9 cellular contexts compared by ENCODE assay signal in genomic region chr11:65611758-65612603, GRCh38. TPM values are rescaled to one million over a fixed set of nuclear protein-coding genes. Genes with fewer than 3 reads are reported as not detected.
DNase-seq lines count a peak whose midpoint lies in the region; ATAC-seq and TF ChIP-seq lines count a peak whose summit lies in the region.
"Had no signal": no experiment of that assay in that cellular context is flagged by ENCODE, and none has a peak within 500 bp of the region (broad histone marks: within the 10 kb centered on the region; RNA-seq: fewer than 3 reads in every experiment).

No MANE protein-coding gene starts in this region.

- H3K4me3 Mint-ChIP-seq in Caco-2 (ENCODE audit: unreplicated experiment), result peak overlapping the region; percentile 96

- H3K27ac ChIP-seq in SU-DHL-6 (ENCODE audit: low read depth, low read length) (no peak overlapping the region), esophagus squamous epithelium (peak overlapping the region; percentile 96 to 98 (median 98)), psoas muscle (peak overlapping the region; percentile 89), foreskin keratinocyte (no peak overlapping the region)

- peaks cover 17% of the 10 kb centered on the region for H3K79me2 ChIP-seq in SU-DHL-6 (ENCODE audit: insufficient read depth, low read length)

- no TSS peak for BruUV-seq in Caco-2 (replicated peaks; lab: Mats Ljungman, UMichigan)

- H3K27me3 Mint-ChIP-seq in Caco-2 (ENCODE audit: insufficient read depth, unreplicated experiment), result no peaks in the 10 kb centered on the region

- H3K9ac ChIP-seq in SU-DHL-6 (ENCODE audit: low read length), result no peak overlapping the region

- no peaks in the 10 kb centered on the region for H3F3A ChIP-seq in SU-DHL-6 (ENCODE audit: insufficient read depth)

- peak overlapping the region; percentile 72 for H3K27ac Mint-ChIP-seq in Caco-2 (ENCODE audit: unreplicated experiment)

- ATAC-seq in psoas muscle (no peak), foreskin keratinocyte (no peak)
- ATAC-seq: sciatic nerve had no signal

- H3K4me3 ChIP-seq in Caco-2 (ENCODE audit: low read depth, low read length) (no peak overlapping the region), SU-DHL-6 (ENCODE audit: insufficient read depth, low read length, poor library complexity, severe bottlenecking) (no peak overlapping the region), esophagus squamous epithelium (peak overlapping the region; percentile 70 to 99 (median 87)), psoas muscle (peak overlapping the region; percentile 97), H7 (ENCODE audit: insufficient read depth, low read depth, low read length) (no peak overlapping the region)

- POLR2A ChIA-PET in Caco-2 (lab: Charles Lee), result interaction anchor here (0.7 kb wide), 1 partner anchor 40 kb away, joined by 3 read pairs; the partner anchor contains the start of gene FAM89B

- CTCF ChIA-PET in Caco-2 (lab: Charles Lee), result interaction anchor here (1.0 kb wide), 1 partner anchor 17 kb away, joined by 3 read pairs; no protein-coding TSS in a partner anchor

- H3K27me3 ChIP-seq in Caco-2 (replicated peaks; ENCODE audit: control insufficient read depth, insufficient read depth, low read length) (no peaks in the 10 kb centered on the region), SU-DHL-6 (ENCODE audit: low read length) (no peaks in the 10 kb centered on the region), esophagus squamous epithelium (no peaks in the 10 kb centered on the region), psoas muscle (ENCODE audit: insufficient read depth in 3 of 3, low read length in 2 of 3) (no peaks in the 10 kb centered on the region), foreskin keratinocyte (no peaks in the 10 kb centered on the region), H7 (ENCODE audit: control insufficient read depth, insufficient read depth, low read length) (no peaks in the 10 kb centered on the region; the same call in 1 of the 2 replicates)

- H3K36me3 ChIP-seq in Caco-2 (ENCODE audit: control insufficient read depth, insufficient read depth, low read length), result peaks cover 7% of the 10 kb centered on the region
- H3K36me3 ChIP-seq in SU-DHL-6 (ENCODE audit: low read length), result no peaks in the 10 kb centered on the region
- peaks cover 0 to 58% (median 0%) of the 10 kb centered on the region in 3 donors for H3K36me3 ChIP-seq in esophagus squamous epithelium
- peaks cover 0 to 18% of the 10 kb centered on the region in 2 donors for H3K36me3 ChIP-seq in psoas muscle (ENCODE audit: insufficient read depth in 1 of 2, low read depth in 1 of 2)
- peaks cover 1% of the 10 kb centered on the region for H3K36me3 ChIP-seq in H7 (replicated peaks; ENCODE audit: control insufficient read depth, insufficient read depth, low read length)

- peaks cover 30% of the 10 kb centered on the region for H3K4me1 Mint-ChIP-seq in Caco-2 (ENCODE audit: low read depth, unreplicated experiment)

- peaks cover 25% of the 10 kb centered on the region for H3K4me1 ChIP-seq in Caco-2
- H3K4me1 ChIP-seq in esophagus squamous epithelium, result peaks cover 51 to 77% (median 58%) of the 10 kb centered on the region in 3 donors
- peaks cover 44% of the 10 kb centered on the region for H3K4me1 ChIP-seq in psoas muscle
- no peaks in the 10 kb centered on the region for H3K4me1 ChIP-seq in foreskin keratinocyte

- TF ChIP-seq CTCF in Caco-2 (IDR thresholded peaks at IDR 0.05; ENCODE audit: insufficient read depth in 1 of 2, low read depth in 1 of 2, low read length in 1 of 2, severe bottlenecking in 1 of 2, unreplicated experiment in 1 of 2) (no peak), SU-DHL-6 (IDR thresholded peaks at IDR 0.05; ENCODE audit: insufficient read depth, low read length, poor library complexity, severe bottlenecking) (no peak), esophagus squamous epithelium (IDR thresholded peaks at IDR 0.05) (no peak), psoas muscle (IDR thresholded peaks at IDR 0.05) (no peak), foreskin keratinocyte (conservative IDR thresholded peaks at IDR 0.05) (no peak)

- H3K4me2 ChIP-seq in SU-DHL-6 (ENCODE audit: low read depth, low read length, poor library complexity, severe bottlenecking), result peak overlapping the region; percentile 78

- no peak for DNase-seq in Caco-2
- DNase-seq in esophagus squamous epithelium (lab: John Stamatoyannopoulos, UW), result no peak
- DNase-seq in psoas muscle, result no peak
- DNase-seq in foreskin keratinocyte, result no peak
- no peak for DNase-seq in H7
- no peak for DNase-seq in activated effector memory CD4-positive, alpha-beta T cell treated with Interleukin-2 at 50 U/mL for 16 hours
- DNase-seq in GM03348 (ENCODE audit: low spot score), result no peak

- peaks cover 59% of the 10 kb centered on the region for H3K36me3 Mint-ChIP-seq in Caco-2 (ENCODE audit: insufficient read depth, unreplicated experiment)

- intact Hi-C loops in Caco-2 (cut with micrococcal nuclease; ENCODE audit: unreplicated experiment), result no loop called here
- intact Hi-C loops in esophagus squamous epithelium (cut with DNase I), result loop anchor here (10.0 kb wide), 1 partner anchor 67 kb away; no protein-coding TSS in a partner anchor
- intact Hi-C loops in psoas muscle (cut with DNase I), result loop anchor here in 1 of 2 donors (5.0 kb wide), 1 partner anchor 40 kb away; the partner anchor contains the start of genes FAM89B and ZNRD2

- no peak for TF ChIP-seq POLR2A in esophagus squamous epithelium (IDR thresholded peaks at IDR 0.05)

- no peaks in the 10 kb centered on the region for H3K9me2 ChIP-seq in SU-DHL-6 (replicated peaks; ENCODE audit: insufficient read depth, low read length)

- 20 to 52% methylated on average over 2 to 7 of the region's 12 CpGs for whole genome bisulfite sequencing in esophagus squamous epithelium, 2 donors
- 58 to 72% (median 69%) methylated on average over 12 of the region's 12 CpGs for WGBS in psoas muscle, 3 donors

- H3K9me3 ChIP-seq in Caco-2 (no peaks in the 10 kb centered on the region), SU-DHL-6 (ENCODE audit: insufficient read depth, low read length) (no peaks in the 10 kb centered on the region), esophagus squamous epithelium (no peaks in the 10 kb centered on the region), psoas muscle (no peaks in the 10 kb centered on the region)

- H2AFZ ChIP-seq in SU-DHL-6 (ENCODE audit: low read depth, low read length, severe bottlenecking), result no peak overlapping the region

- no peaks in the 10 kb centered on the region; the same call in 1 of the 2 replicates for H4K20me1 ChIP-seq in SU-DHL-6 (ENCODE audit: low read depth, low read length)

- H3K9me3 Mint-ChIP-seq in Caco-2 (ENCODE audit: unreplicated experiment), result no peaks in the 10 kb centered on the region

RNA-seq across cellular contexts. Expression of gene MAP3K11, which starts 2.0 kb away (rescaled TPM):
- total RNA-seq in Caco-2 (2022), result 80.5 and 89.2 TPM in 2 replicates
- total RNA-seq in esophagus squamous epithelium, result 10 to 100 TPM; 27.5 to 33.0 (median 30.4) TPM
- total RNA-seq in psoas muscle, result 10 to 100 TPM; 14.5 to 18.8 (median 16.8) TPM
- 10 to 100 TPM in 2 of 3 donors, 1 to 10 TPM in 1; 8.8 to 13.9 (median 10.7) TPM for polyA plus RNA-seq in psoas muscle
- 22.9 and 25.7 TPM in 2 replicates for total RNA-seq in foreskin keratinocyte
- polyA plus RNA-seq in foreskin keratinocyte, result 23.9 and 28.3 TPM in 2 replicates
- 30.1 and 33.2 TPM in 2 replicates for total RNA-seq in H7 (2014; rRNA removed; shearing (Covaris generic))

RNA-seq across cellular contexts. Expression of gene PCNX3, which starts 3.6 kb away (rescaled TPM):
- total RNA-seq in Caco-2 (2022) (52.7 and 52.8 TPM in 2 replicates), esophagus squamous epithelium (10 to 100 TPM; 24.0 to 40.0 (median 30.9) TPM), psoas muscle (10 to 100 TPM in 1 of 4 donors, 1 to 10 TPM in 3; 8.9 to 10.8 (median 9.7) TPM), foreskin keratinocyte (30.0 and 30.3 TPM in 2 replicates)
- polyA plus RNA-seq in psoas muscle (10 to 100 TPM in 2 of 3 donors, 1 to 10 TPM in 1; 6.5 to 15.5 (median 11.4) TPM), foreskin keratinocyte (23.5 and 24.1 TPM in 2 replicates)
- 21.7 and 25.9 TPM in 2 replicates for total RNA-seq in H7 (2014; rRNA removed; shearing (Covaris generic))

RNA-seq across cellular contexts. Expression of gene KCNK7, which starts 16.4 kb away (rescaled TPM):
- total RNA-seq in Caco-2 (2022) (0.39 and 0.49 TPM in 2 replicates), esophagus squamous epithelium (10 to 100 TPM in 3 of 4 donors, 1 to 10 TPM in 1; 5.5 to 22.5 (median 15.2) TPM), psoas muscle (under 1 TPM in 3 of 4 donors, not detected in 1; 0.19 to 0.56 (median 0.27) TPM), foreskin keratinocyte (0.25 and 0.27 TPM in 2 replicates)
- polyA plus RNA-seq in psoas muscle (1 to 10 TPM in 1 of 3 donors, under 1 TPM in 2; 0.22 to 1.4 (median 0.99) TPM), foreskin keratinocyte (0.66 and 1.0 TPM in 2 replicates)
- total RNA-seq in H7 (2014; rRNA removed; shearing (Covaris generic)), result not detected in 2 replicates

RNA-seq across cellular contexts. Expression of gene SIPA1, which starts 25.9 kb away (rescaled TPM):
- 30.5 and 35.1 TPM in 2 replicates for total RNA-seq in Caco-2 (2022)
- 10 to 100 TPM in 3 of 4 donors, 1 to 10 TPM in 1; 7.8 to 29.2 (median 27.5) TPM for total RNA-seq in esophagus squamous epithelium
- total RNA-seq in psoas muscle, result 10 to 100 TPM; 10.1 to 15.6 (median 11.3) TPM
- polyA plus RNA-seq in psoas muscle, result 10 to 100 TPM in 2 of 3 donors, 1 to 10 TPM in 1; 7.9 to 17.4 (median 13.7) TPM
- total RNA-seq in foreskin keratinocyte, result 22.2 and 22.6 TPM in 2 replicates
- polyA plus RNA-seq in foreskin keratinocyte, result 24.5 and 28.4 TPM in 2 replicates
- 52.7 and 65.9 TPM in 2 replicates for total RNA-seq in H7 (2014; rRNA removed; shearing (Covaris generic))

RNA-seq across cellular contexts. Expression of gene EHBP1L1, which starts 36.1 kb away (rescaled TPM):
- 19.2 and 19.6 TPM in 2 replicates for total RNA-seq in Caco-2 (2022)
- 100 to 1,000 TPM in 1 of 4 donors, 10 to 100 TPM in 3; 46.5 to 101 (median 87.4) TPM for total RNA-seq in esophagus squamous epithelium
- total RNA-seq in psoas muscle, result 100 to 1,000 TPM; 208 to 345 (median 282) TPM
- polyA plus RNA-seq in psoas muscle, result 100 to 1,000 TPM; 114 to 177 (median 170) TPM
- total RNA-seq in foreskin keratinocyte, result 26.3 and 26.6 TPM in 2 replicates
- polyA plus RNA-seq in foreskin keratinocyte, result 14.7 and 16.8 TPM in 2 replicates
- total RNA-seq in H7 (2014; rRNA removed; shearing (Covaris generic)), result 1.9 and 4.7 TPM in 2 replicates

Comparison
In these comparisons a context has a peak if more than half of its experiments do, and no peak if none do; other contexts are left out.
1. H3K4me3 ChIP-seq: peak in esophagus squamous epithelium (4 of 4) and psoas muscle (single experiment); none in Caco-2 (single experiment), SU-DHL-6 (single experiment) and H7 (single experiment).
2. H3K27ac ChIP-seq: peak in esophagus squamous epithelium (4 of 4) and psoas muscle (single experiment); none in SU-DHL-6 (single experiment) and foreskin keratinocyte (single experiment).